Comparison of ENCODE assay signal across 25 cellular contexts in the genomic region with DNA sequence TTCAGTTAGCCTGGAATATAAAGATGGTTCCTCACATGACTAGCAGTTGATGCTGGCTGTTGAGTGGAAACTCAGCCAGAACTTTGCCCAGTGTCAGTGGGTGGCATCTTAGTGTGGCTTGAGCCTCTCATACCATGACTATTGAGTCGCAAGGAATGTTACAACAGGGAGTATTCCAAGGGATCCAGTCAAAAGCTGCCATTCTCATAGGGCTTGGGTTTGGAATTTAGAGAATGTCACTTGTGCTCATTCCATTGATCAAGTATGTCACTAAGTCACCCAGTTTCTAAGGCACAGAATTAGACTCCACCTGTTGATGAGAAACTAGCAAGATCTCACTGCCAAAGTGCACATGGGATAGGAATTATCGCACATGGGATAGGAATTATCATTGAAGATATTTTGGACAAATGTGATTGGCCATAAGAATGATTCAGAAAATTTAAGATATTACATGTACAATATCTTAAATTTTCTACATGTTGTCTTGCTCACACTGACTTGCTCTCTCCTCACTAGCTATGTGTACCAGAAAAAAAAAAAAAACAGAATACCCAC.
DNase-seq lines count a peak whose midpoint lies in the region; ATAC-seq and TF ChIP-seq lines count a peak whose summit lies in the region.
"Had no signal": no experiment of that assay in that cellular context is flagged by ENCODE, and none has a peak within 500 bp of the region (broad histone marks: within the 10 kb centered on the region; RNA-seq: fewer than 3 reads in every experiment).

No MANE protein-coding gene starts in this region.

- H2BK5ac ChIP-seq in neuronal stem cell (ENCODE audit: low read length): no peak overlapping the region

- no peak overlapping the region for H3K27ac ChIP-seq in neuronal stem cell (replicated peaks; ENCODE audit: low read length)
- H3K27ac ChIP-seq: C4-2B, colonic mucosa, esophagus muscularis mucosa, gastrocnemius medialis, skin epidermis, VCaP had no signal

- no peak for ATAC-seq in HG03469 (IDR thresholded peaks at IDR 0.05; ENCODE audit: unreplicated experiment)
- no peak for ATAC-seq in HG03039 (IDR thresholded peaks at IDR 0.05; ENCODE audit: unreplicated experiment)
- ATAC-seq: gastrocnemius medialis, left cardiac atrium had no signal

- H2BK12ac ChIP-seq in neuronal stem cell (ENCODE audit: low read length): no peak overlapping the region

- H4K8ac ChIP-seq in neuronal stem cell (ENCODE audit: low read depth, low read length): no peak overlapping the region

- H2BK120ac ChIP-seq in neuronal stem cell (ENCODE audit: low read depth, low read length): no peak overlapping the region

- no CpG with 5 or more reads among the region's 2 CpGs for WGBS in neuronal stem cell (ENCODE audit: extremely low coverage in 2 of 2, insufficient read length in 2 of 2, insufficient replicate concordance in 1 of 2), 2 donors

- H3K4me3 ChIP-seq in neuronal stem cell (ENCODE audit: low read length in 2 of 2): no peak overlapping the region
- H3K4me3 ChIP-seq: colonic mucosa, esophagus muscularis mucosa, gastrocnemius medialis, skin epidermis had no signal

- no peak overlapping the region for H3K4me2 ChIP-seq in neuronal stem cell (ENCODE audit: insufficient read depth, low read length, poor library complexity, severe bottlenecking)

- H3K23ac ChIP-seq in neuronal stem cell (ENCODE audit: low read depth, low read length, poor library complexity): no peak overlapping the region

- TF ChIP-seq RAD21 in Ishikawa (IDR thresholded peaks at IDR 0.05; ENCODE audit: low read depth): no peak

- H3K4ac ChIP-seq in neuronal stem cell (ENCODE audit: low read length): no peak overlapping the region

- H2AFZ ChIP-seq in neuronal stem cell (ENCODE audit: low read length): no peak overlapping the region

- H3K9ac ChIP-seq in neuronal stem cell (ENCODE audit: low read depth, low read length, poor library complexity): no peak overlapping the region

- in situ Hi-C loops in Caki2 (cut with HindIII; ENCODE audit: low pct_unique_long_range_greater_than_20kb, low sequenced_read_pairs): no loop called here

- no peaks in the 10 kb centered on the region for H3K36me3 ChIP-seq in neuronal stem cell (replicated peaks in 1 of 2; ENCODE audit: control insufficient read depth in 2 of 2, insufficient read depth in 2 of 2, low read length in 2 of 2)
- H3K36me3 ChIP-seq: colonic mucosa, esophagus muscularis mucosa, gastrocnemius medialis had no signal

- no peak overlapping the region for H2AK5ac ChIP-seq in neuronal stem cell (ENCODE audit: low read depth, low read length)

- no peaks in the 10 kb centered on the region for H3K79me1 ChIP-seq in neuronal stem cell (ENCODE audit: low read depth, low read length)

- H3K9me3 ChIP-seq in neuronal stem cell (replicated peaks in 1 of 2; ENCODE audit: control insufficient read depth in 2 of 2, insufficient read depth in 1 of 2, low read depth in 1 of 2, low read length in 2 of 2): no peaks in the 10 kb centered on the region
- H3K9me3 ChIP-seq: colonic mucosa, gastrocnemius medialis had no signal

- H2BK15ac ChIP-seq in neuronal stem cell (ENCODE audit: low read length): no peak overlapping the region

- DNase-seq in Caki2 (ENCODE audit: low read depth) (peak; percentile 24), glomerular visceral epithelial cell (ENCODE audit: extremely low spot score) (peak; percentile 14), neuronal stem cell (ENCODE audit: low spot score) (peak; percentile 38), middle frontal gyrus (ENCODE audit: extremely low spot score, low spot score) (no peak), SW480 (ENCODE audit: low spot score) (no peak)
- DNase-seq: activated CD4-positive, alpha-beta T cell treated with anti-CD3 and anti-CD28 coated beads, Interleukin-2, amount 10 ng/mL, durations not matched to agents 7 days and 5 days; colonic mucosa; gastrocnemius medialis; Kasumi-1; left cardiac atrium; mammary epithelial cell; NCI-H1048; NCI-H1694 treated with DMSO at 0.1 percent for 48 hours; NCI-H2171 treated with DMSO at 0.1 percent for 48 hours; NCI-H526 treated with DMSO at 0.1 percent for 48 hours; occipital lobe; RPMI8226; T-helper 2 cell had no signal

- H3K18ac ChIP-seq in neuronal stem cell (ENCODE audit: low read length): no peak overlapping the region

- no peak for TF ChIP-seq EP300 in Ishikawa (IDR thresholded peaks at IDR 0.05; ENCODE audit: borderline replicate concordance)

- peaks cover 0 to 2% of the 10 kb centered on the region in 2 donors for H3K4me1 ChIP-seq in neuronal stem cell (ENCODE audit: control insufficient read depth in 2 of 2, insufficient read depth in 1 of 2, low read depth in 1 of 2, low read length in 2 of 2)
- H3K4me1 ChIP-seq: colonic mucosa, esophagus muscularis mucosa, gastrocnemius medialis had no signal

- no peak overlapping the region for H4K91ac ChIP-seq in neuronal stem cell (ENCODE audit: low read depth, low read length, poor library complexity)

- H3K27me3 ChIP-seq in neuronal stem cell (ENCODE audit: control insufficient read depth in 3 of 3, insufficient read depth in 3 of 3, low read depth in 1 of 3, low read length in 3 of 3): no peaks in the 10 kb centered on the region
- H3K27me3 ChIP-seq: colonic mucosa, esophagus muscularis mucosa, gastrocnemius medialis had no signal

- no peak overlapping the region for H3K14ac ChIP-seq in neuronal stem cell (ENCODE audit: low read length)

TF ChIP-seq in Ishikawa, 13 proteins besides CTCF, POLR2A, EP300 and RAD21:
- TF ChIP-seq TCF12 (IDR thresholded peaks at IDR 0.05; ENCODE audit: low read depth) (no peak), ZBTB7A (IDR thresholded peaks at IDR 0.05; ENCODE audit: low read depth) (no peak), TEAD4 (IDR thresholded peaks at IDR 0.05) (peak; percentile 50), TAF1 (IDR thresholded peaks at IDR 0.05; ENCODE audit: low read depth) (no peak), NFIC (IDR thresholded peaks at IDR 0.05) (no peak)

Comparison
In these comparisons a context has a peak if more than half of its experiments do, and no peak if none do; other contexts are left out.
1. DNase-seq: peak in Caki2 (single experiment), glomerular visceral epithelial cell (single experiment) and neuronal stem cell (single experiment); none in middle frontal gyrus (single experiment) and SW480 (single experiment).